ENCODE assay signal across 9 cellular contexts in genomic region chr12:32025906-32026305, GRCh38.
DNase-seq lines count a peak whose midpoint lies in the region; ATAC-seq and TF ChIP-seq lines count a peak whose summit lies in the region.
"Had no signal": no experiment of that assay in that cellular context is flagged by ENCODE, and none has a peak within 500 bp of the region (broad histone marks: within the 10 kb centered on the region; RNA-seq: fewer than 3 reads in every experiment).

No MANE protein-coding gene starts in this region.

- peak; percentile 24 for DNase-seq in activated T-cell treated with anti-CD3 and anti-CD28 coated beads, Interleukin-2, amount 50 U/mL, for 1 hour
- peak; percentile 7 to 15 for DNase-seq in stimulated activated CD4-positive, alpha-beta T cell treated with anti-CD3 and anti-CD28 coated beads, Interleukin-2, amount 100 ng/mL, for 48 hours
- DNase-seq in globus pallidus (ENCODE audit: low spot score) (no peak), right lobe of liver (no peak), AG08395 (ENCODE audit: low spot score) (no peak)
- DNase-seq: NCI-H1436 treated with DMSO at 0.1 percent for 48 hours had no signal

- H3K27me3 ChIP-seq in right lobe of liver, result no peaks in the 10 kb centered on the region

- intact Hi-C loops in right lobe of liver (cut with DNase I), result no loop called here

- no peak overlapping the region for H3K4me3 ChIP-seq in right lobe of liver

- no peak for TF ChIP-seq CTCF in right lobe of liver (IDR thresholded peaks at IDR 0.05)

- no peaks in the 10 kb centered on the region for H3K4me1 ChIP-seq in right lobe of liver

- H3K9me3 ChIP-seq in right lobe of liver, result no peaks in the 10 kb centered on the region

- peak; percentile 63 for ATAC-seq in GM19023 (IDR thresholded peaks at IDR 0.05; ENCODE audit: unreplicated experiment)
- peak; percentile 92 for ATAC-seq in HG03457 (IDR thresholded peaks at IDR 0.05; ENCODE audit: unreplicated experiment)
- no peak for ATAC-seq in right lobe of liver
- ATAC-seq in HG03175 (IDR thresholded peaks at IDR 0.05; ENCODE audit: unreplicated experiment), result no peak

- WGBS in right lobe of liver (ENCODE audit: insufficient coverage, low coverage, low lambda C conversion rate, missing lambda C conversion rate), result 81% methylated on average over 6 of the region's 8 CpGs

- TF ChIP-seq POLR2A in right lobe of liver (IDR thresholded peaks at IDR 0.05), result no peak

- H3K27ac ChIP-seq in right lobe of liver, result no peak overlapping the region

- no peaks in the 10 kb centered on the region for H3K36me3 ChIP-seq in right lobe of liver

Comparison
In these comparisons a context has a peak if more than half of its experiments do, and no peak if none do; other contexts are left out.
1. ATAC-seq: peak in GM19023 (single experiment) and HG03457 (single experiment); none in right lobe of liver (0 of 4) and HG03175 (single experiment).
2. DNase-seq: peak in activated T-cell treated with anti-CD3 and anti-CD28 coated beads, Interleukin-2, amount 50 U/mL, for 1 hour (single experiment) and stimulated activated CD4-positive, alpha-beta T cell treated with anti-CD3 and anti-CD28 coated beads, Interleukin-2, amount 100 ng/mL, for 48 hours (2 of 2); none in globus pallidus (single experiment), right lobe of liver (0 of 3) and AG08395 (single experiment).